ENCODE assay signal across 10 cellular contexts in genomic region chr22:45170001-45170466, GRCh38. TPM values are rescaled to one million over a fixed set of nuclear protein-coding genes. Genes with fewer than 3 reads are reported as not detected.
A peak's percentile ranks its signal among the peaks of the same experiment; 100 is the strongest.
DNase-seq lines count a peak whose midpoint lies in the region.
"Had no signal": no experiment of that assay in that cellular context is flagged by ENCODE, and none has a peak within 500 bp of the region (broad histone marks: within the 10 kb centered on the region; RNA-seq: fewer than 3 reads in every experiment).

No MANE protein-coding gene starts in this region.

- H3K4me3 ChIP-seq in Jurkat, Clone E6-1 (ENCODE audit: low read length) = peak overlapping the region; percentile 21
- H3K4me3 ChIP-seq in trophoblast cell (ENCODE audit: low read depth, low read length) = no peak overlapping the region
- H3K4me3 ChIP-seq: body of pancreas, esophagus muscularis mucosa had no signal

- H3K23ac ChIP-seq in trophoblast cell (ENCODE audit: low read length) = no peak overlapping the region

- H4K8ac ChIP-seq in trophoblast cell (ENCODE audit: low read depth, low read length) = no peak overlapping the region

- peaks cover 8% of the 10 kb centered on the region for H3K79me2 ChIP-seq in trophoblast cell (ENCODE audit: control insufficient read depth, insufficient read depth, low read length, poor library complexity)

- H3K36me3 ChIP-seq in trophoblast cell (ENCODE audit: control insufficient read depth in 1 of 2, insufficient read depth in 2 of 2, low read length in 2 of 2) = peaks cover 29 to 43% of the 10 kb centered on the region in 2 experiments

- DNase-seq in Jurkat, Clone E6-1 (ENCODE audit: low read depth, low spot score) = no peak
- peak; percentile 39 for DNase-seq in T-helper 22 cell (ENCODE audit: low read depth)
- peak; percentile 63 for DNase-seq in amniotic epithelial cell (ENCODE audit: low read depth)
- peak; percentile 78 to 85 for DNase-seq in trophoblast cell
- no peak for DNase-seq in occipital lobe (lab: John Stamatoyannopoulos, UW)
- DNase-seq in cortex of kidney (lab: John Stamatoyannopoulos, UW) = no peak
- no peak for DNase-seq in NCI-H146 (lab: John Stamatoyannopoulos, UW)
- DNase-seq: body of pancreas, NCI-H1436 treated with DMSO at 0.1 percent for 48 hours had no signal

- no peak overlapping the region for H2BK12ac ChIP-seq in trophoblast cell (ENCODE audit: low read length)

- H2AFZ ChIP-seq in trophoblast cell (ENCODE audit: insufficient read depth, low read length, poor library complexity) = no peak overlapping the region

- H3K9me3 ChIP-seq in trophoblast cell (ENCODE audit: insufficient read depth, low read depth, low read length) = no peaks in the 10 kb centered on the region
- H3K9me3 ChIP-seq: body of pancreas, esophagus muscularis mucosa had no signal

- peak overlapping the region; percentile 11 for H3K4me2 ChIP-seq in trophoblast cell (ENCODE audit: low read length)

- H3K79me1 ChIP-seq in trophoblast cell (ENCODE audit: low read length) = peaks cover 1% of the 10 kb centered on the region

- H4K91ac ChIP-seq in trophoblast cell (ENCODE audit: low read depth, low read length) = no peak overlapping the region

- H2BK120ac ChIP-seq in trophoblast cell (ENCODE audit: insufficient read depth, low read length, poor library complexity) = no peak overlapping the region

- no peak overlapping the region for H3K9ac ChIP-seq in trophoblast cell (ENCODE audit: low read length)

- no peak overlapping the region for H3K18ac ChIP-seq in trophoblast cell (ENCODE audit: low read length)

- peaks cover 0 to 6% of the 10 kb centered on the region in 2 experiments for H3K4me1 ChIP-seq in trophoblast cell (ENCODE audit: control insufficient read depth in 1 of 2, insufficient read depth in 2 of 2, low read length in 2 of 2)

- H3K27me3 ChIP-seq in trophoblast cell (ENCODE audit: insufficient read depth, low read length) = no peaks in the 10 kb centered on the region
- H3K27me3 ChIP-seq: body of pancreas, esophagus muscularis mucosa had no signal

- no peak overlapping the region for H3K14ac ChIP-seq in trophoblast cell (ENCODE audit: low read length)

- H2AK5ac ChIP-seq in trophoblast cell (ENCODE audit: low read length) = no peak overlapping the region

- peak overlapping the region; percentile 58 for H3K27ac ChIP-seq in trophoblast cell (ENCODE audit: low read depth, low read length)
- H3K27ac ChIP-seq: body of pancreas, esophagus muscularis mucosa had no signal

- peak overlapping the region; percentile 52 for H2BK5ac ChIP-seq in trophoblast cell (ENCODE audit: low read depth, low read length, poor library complexity)

- no CpG with 5 or more reads among the region's 12 CpGs for whole genome bisulfite sequencing in trophoblast cell (ENCODE audit: extremely low coverage, insufficient coverage, insufficient read length)

- no peak overlapping the region for H4K12ac ChIP-seq in trophoblast cell (ENCODE audit: low read depth, low read length)

- no peak overlapping the region for H3K4ac ChIP-seq in trophoblast cell (ENCODE audit: low read depth, low read length)

RNA-seq across cellular contexts. Expression of gene NUP50, which starts 6.3 kb away (rescaled TPM):
- polyA plus RNA-seq in Jurkat, Clone E6-1 (2012; ENCODE audit: insufficient read depth, insufficient read length) = 85.6 TPM
- 105 and 108 TPM in 2 replicates for polyA plus RNA-seq in trophoblast cell (2013)
- 65.4 TPM for total RNA-seq in occipital lobe

Comparison
In these comparisons a context has a peak if more than half of its experiments do, and no peak if none do; other contexts are left out.
1. DNase-seq: peak in T-helper 22 cell (single experiment), amniotic epithelial cell (single experiment) and trophoblast cell (2 of 2); none in Jurkat, Clone E6-1 (single experiment), occipital lobe (single experiment), cortex of kidney (single experiment) and NCI-H146 (single experiment).